21 cellular contexts compared by ENCODE assay signal in genomic region chr20:57282691-57283361, GRCh38. TPM values are rescaled to one million over a fixed set of nuclear protein-coding genes. Genes with fewer than 3 reads are reported as not detected.
DNase-seq lines count a peak whose midpoint lies in the region; ATAC-seq, FAIRE-seq and TF ChIP-seq lines count a peak whose summit lies in the region.
"Had no signal": no experiment of that assay in that cellular context is flagged by ENCODE, and none has a peak within 500 bp of the region (broad histone marks: within the 10 kb centered on the region; RNA-seq: fewer than 3 reads in every experiment).

No MANE protein-coding gene starts in this region.

- no peaks in the 10 kb centered on the region for H3K36me3 Mint-ChIP-seq in astrocyte (ENCODE audit: low read depth, unreplicated experiment)

- POLR2A ChIA-PET in GM10248 (lab: Yijun Ruan, JAX) = no interaction called here

- H3K4me3 ChIP-seq in HFF-Myc (replicated peaks; ENCODE audit: low read depth, low read length) (no peak overlapping the region), astrocyte (ENCODE audit: insufficient read depth, low read depth, low read length) (no peak overlapping the region)
- H3K4me3 ChIP-seq: esophagus muscularis mucosa, lung, skin epidermis, uterus had no signal

- CTCF ChIA-PET in GM10248 (lab: Yijun Ruan, JAX) = interaction anchor here (1.0 to 1.5 kb wide), 2 partner anchors 13 to 63 kb away, joined by 3 to 5 read pairs; no protein-coding TSS in a partner anchor

- no peak for ATAC-seq in HG03342 (IDR thresholded peaks at IDR 0.05; ENCODE audit: unreplicated experiment)
- ATAC-seq: activated CD8-positive, alpha-beta T cell treated with anti-CD3 and anti-CD28 coated beads, Interleukin-2, amount 10 ng/mL, durations not matched to agents 7 days and 5 days; HCT116 had no signal

- H3K9me3 ChIP-seq in astrocyte (ENCODE audit: insufficient read depth, low read depth, low read length) = no peaks in the 10 kb centered on the region
- H3K9me3 ChIP-seq: esophagus muscularis mucosa, SK-N-SH, uterus had no signal

- H3K9ac ChIP-seq in astrocyte (ENCODE audit: low read length) = no peak overlapping the region
- H3K9ac ChIP-seq: SK-N-SH had no signal

- H3K4me1 ChIP-seq in astrocyte (ENCODE audit: insufficient read depth, low read length) = peaks cover 7% of the 10 kb centered on the region
- H3K4me1 ChIP-seq: uterus had no signal

- no peak for TF ChIP-seq CTCF in HFF-Myc (IDR thresholded peaks at IDR 0.05; ENCODE audit: low read depth, low read length, missing control alignments)
- TF ChIP-seq CTCF in astrocyte (IDR thresholded peaks at IDR 0.05; ENCODE audit: insufficient read depth, low read depth, low read length) = no peak
- TF ChIP-seq CTCF in GM10248 (IDR thresholded peaks at IDR 0.05; ENCODE audit: control extremely low read depth, extremely low read depth, low read depth, missing control alignments) = no peak

- H3K27me3 Mint-ChIP-seq in astrocyte (ENCODE audit: low read depth, unreplicated experiment) = peaks cover 22% of the 10 kb centered on the region

- peaks cover 66% of the 10 kb centered on the region for H3K27me3 ChIP-seq in astrocyte (ENCODE audit: insufficient read depth, low read length)
- H3K27me3 ChIP-seq: uterus had no signal

- H3K4me3 Mint-ChIP-seq in astrocyte (ENCODE audit: unreplicated experiment) = peak overlapping the region; percentile 55
- H3K4me3 Mint-ChIP-seq: activated CD8-positive, alpha-beta T cell treated with anti-CD3 and anti-CD28 coated beads, Interleukin-2, amount 10 ng/mL, durations not matched to agents 7 days and 5 days; dendritic cell treated with granulocyte-macrophage colony-stimulating factor and Interleukin-4, amounts not matched to agents 40 ng/mL and 50 ng/mL, for 4 days had no signal

- H3K4me2 ChIP-seq in astrocyte (ENCODE audit: low read length) = no peak overlapping the region
- H3K4me2 ChIP-seq: SK-N-SH had no signal

- FAIRE-seq in astrocyte (lab: Jason Lieb, UNC) = no peak

- peaks cover 3% of the 10 kb centered on the region for H3K9me3 Mint-ChIP-seq in astrocyte (ENCODE audit: unreplicated experiment)
- H3K9me3 Mint-ChIP-seq: activated T-helper 2 cell treated with anti-CD3 and anti-CD28 coated beads, Interferon-gamma antibody, Interleukin-2, Interleukin-4, amounts not matched to agents 10 μg/mL and 5 μg/mL and 100 μg/mL, durations not matched to agents 14 hours and 24 hours and 36 hours; dendritic cell treated with granulocyte-macrophage colony-stimulating factor and Interleukin-4, amounts not matched to agents 40 ng/mL and 50 ng/mL, for 4 days had no signal

- no peak overlapping the region for H3K27ac Mint-ChIP-seq in astrocyte (ENCODE audit: unreplicated experiment)
- H3K27ac Mint-ChIP-seq: activated CD8-positive, alpha-beta T cell treated with anti-CD3 and anti-CD28 coated beads, Interleukin-2, amount 10 ng/mL, durations not matched to agents 7 days and 5 days; activated T-helper 2 cell treated with anti-CD3 and anti-CD28 coated beads, Interferon-gamma antibody, Interleukin-2, Interleukin-4, amounts not matched to agents 10 μg/mL and 5 μg/mL and 100 μg/mL, durations not matched to agents 14 hours and 24 hours and 36 hours; dendritic cell treated with granulocyte-macrophage colony-stimulating factor and Interleukin-4, amounts not matched to agents 40 ng/mL and 50 ng/mL, for 4 days had no signal

- H3K4me1 Mint-ChIP-seq in astrocyte (ENCODE audit: low read depth, unreplicated experiment) = peaks cover 26% of the 10 kb centered on the region

- no peaks in the 10 kb centered on the region for H3K36me3 ChIP-seq in astrocyte (ENCODE audit: insufficient read depth, low read length)
- H3K36me3 ChIP-seq: esophagus muscularis mucosa, uterus had no signal

- H3K79me2 ChIP-seq in astrocyte (ENCODE audit: insufficient read depth, low read length) = no peaks in the 10 kb centered on the region

- no peak overlapping the region for H3K27ac ChIP-seq in astrocyte (ENCODE audit: low read depth, low read length)
- H3K27ac ChIP-seq: uterus had no signal

- H4K20me1 ChIP-seq in astrocyte (ENCODE audit: insufficient read depth, low read length) = no peaks in the 10 kb centered on the region

- no peak overlapping the region for H2AFZ ChIP-seq in astrocyte (ENCODE audit: low read depth, low read length)

- peak; percentile 30 for DNase-seq in HFF-Myc (ENCODE audit: extremely low read depth, low read depth)
- DNase-seq in astrocyte (ENCODE audit: low read depth) = no peak
- peak; percentile 75 for DNase-seq in islet precursor cell
- DNase-seq in retina = peak; percentile 87
- no peak for DNase-seq in stimulated activated CD4-positive, alpha-beta T cell treated with anti-CD3 and anti-CD28 coated beads, Interleukin-12 subunit alpha, Interleukin-12 subunit beta, amount 100 ng/mL, for 4 hours
- no peak for DNase-seq in GM10248 (ENCODE audit: extremely low spot score)
- DNase-seq in UCSD-AML1 (lab: John Stamatoyannopoulos, UW; ENCODE audit: unreplicated experiment) = no peak
- DNase-seq: activated CD8-positive, alpha-beta T cell treated with anti-CD3 and anti-CD28 coated beads, Interleukin-2, amount 10 ng/mL, durations not matched to agents 7 days and 5 days; DND-41; Karpas-422; NCI-H1436; SK-N-SH; stimulated activated naive CD4-positive, alpha-beta T cell; uterus had no signal

RNA-seq across cellular contexts. Expression of gene BMP7, which starts 16.4 kb away (rescaled TPM):
- total RNA-seq in astrocyte = 12.3 and 15.3 TPM in 2 replicates
- total RNA-seq: activated CD8-positive, alpha-beta T cell treated with anti-CD3 and anti-CD28 coated beads, Interleukin-2, amount 10 ng/mL, durations not matched to agents 7 days and 5 days; activated T-helper 2 cell treated with anti-CD3 and anti-CD28 coated beads, Interferon-gamma antibody, Interleukin-2, Interleukin-4, amounts not matched to agents 10 μg/mL and 5 μg/mL and 100 μg/mL, durations not matched to agents 14 hours and 24 hours and 36 hours had no signal

RNA-seq across cellular contexts. Expression of gene SPO11, which starts 46.8 kb away (rescaled TPM):
- not detected in 2 replicates for total RNA-seq in astrocyte
- total RNA-seq: activated CD8-positive, alpha-beta T cell treated with anti-CD3 and anti-CD28 coated beads, Interleukin-2, amount 10 ng/mL, durations not matched to agents 7 days and 5 days; activated T-helper 2 cell treated with anti-CD3 and anti-CD28 coated beads, Interferon-gamma antibody, Interleukin-2, Interleukin-4, amounts not matched to agents 10 μg/mL and 5 μg/mL and 100 μg/mL, durations not matched to agents 14 hours and 24 hours and 36 hours; esophagus muscularis mucosa; lung; uterus had no signal

Comparison
In these comparisons a context has a peak if more than half of its experiments do, and no peak if none do; other contexts are left out.
1. DNase-seq: peak in HFF-Myc (single experiment), islet precursor cell (single experiment) and retina (single experiment); none in astrocyte (single experiment), stimulated activated CD4-positive, alpha-beta T cell treated with anti-CD3 and anti-CD28 coated beads, Interleukin-12 subunit alpha, Interleukin-12 subunit beta, amount 100 ng/mL, for 4 hours (single experiment), GM10248 (single experiment) and UCSD-AML1 (single experiment).